Comparison of ENCODE assay signal across 1 cellular context in genomic region chr17:49414622-49415350, GRCh38.
TF ChIP-seq lines count a peak whose summit lies in the region.

TSS of gene PHB1 (minus strand) at chr17:49414882. CDS start at chr17:49413264, 1,618 bp downstream.

TF ChIP-seq in GM12878, 131 proteins besides CTCF, POLR2A, EP300 and RAD21 (continued from another document and continues in another):
- TF ChIP-seq PML (IDR thresholded peaks at IDR 0.05; ENCODE audit: low read length), result peak; percentile 79; the same call in 1 of the 2 replicates
- TF ChIP-seq JUND (IDR thresholded peaks at IDR 0.05; ENCODE audit: low read depth, low read length), result no peak
- no peak for TF ChIP-seq RAD51 (IDR thresholded peaks at IDR 0.05)
- no peak for TF ChIP-seq WRNIP1 (IDR thresholded peaks at IDR 0.05; ENCODE audit: borderline replicate concordance, low read depth, low read length)
- TF ChIP-seq ZNF207 (IDR thresholded peaks at IDR 0.05; ENCODE audit: borderline replicate concordance), result no peak
- TF ChIP-seq RFX5 (IDR thresholded peaks at IDR 0.05; ENCODE audit: low read depth, low read length), result no peak
- no peak; the same call in 1 of the 2 replicates for TF ChIP-seq USF2 (IDR thresholded peaks at IDR 0.05; ENCODE audit: borderline replicate concordance, low read depth, low read length)
- TF ChIP-seq TBL1XR1 (IDR thresholded peaks at IDR 0.05; ENCODE audit: low read depth, low read length), result no peak
- TF ChIP-seq JUNB (IDR thresholded peaks at IDR 0.05), result no peak
- no peak for TF ChIP-seq ZNF24 (IDR thresholded peaks at IDR 0.05)
- TF ChIP-seq HCFC1 (IDR thresholded peaks at IDR 0.05; ENCODE audit: low read length), result peak; percentile 100
- peak; percentile 87 for TF ChIP-seq SREBF1 (IDR thresholded peaks at IDR 0.05; ENCODE audit: low read length)
- no peak for TF ChIP-seq BCLAF1 (IDR thresholded peaks at IDR 0.05)
- TF ChIP-seq ZBTB33 (IDR thresholded peaks at IDR 0.05), result no peak
- 0 out of 2 replicates have a peak, but pooled peaks have one; percentile 20 for TF ChIP-seq MEF2A (IDR thresholded peaks at IDR 0.05; ENCODE audit: insufficient read depth, low read depth, low read length)
- TF ChIP-seq ELK1 (IDR thresholded peaks at IDR 0.05; ENCODE audit: low read depth, low read length), result peak; percentile 49
- peak; percentile 87 for TF ChIP-seq SIN3A (IDR thresholded peaks at IDR 0.05; ENCODE audit: low read depth, low read length)
- TF ChIP-seq TCF7 (IDR thresholded peaks at IDR 0.05; ENCODE audit: borderline replicate concordance), result no peak
- no peak; the same call in 1 of the 2 replicates for TF ChIP-seq EED (IDR thresholded peaks at IDR 0.05; ENCODE audit: low read depth)
- no peak for TF ChIP-seq HDAC2 (IDR thresholded peaks at IDR 0.05)
- 0 out of 2 replicates have a peak, but pooled peaks have one; percentile 30 for TF ChIP-seq TAF1 (IDR thresholded peaks at IDR 0.05; ENCODE audit: borderline replicate concordance, low read depth, low read length)
- TF ChIP-seq KAT2A (conservative IDR thresholded peaks at IDR 0.05; ENCODE audit: control insufficient read depth, low read depth, low read length), result no peak
- TF ChIP-seq ZBTB11 (CRISPR knock-in tag; IDR thresholded peaks at IDR 0.05), result no peak
- no peak for TF ChIP-seq STAT3 (IDR thresholded peaks at IDR 0.05; ENCODE audit: low read depth, low read length)
- TF ChIP-seq BCL3 (IDR thresholded peaks at IDR 0.05; ENCODE audit: borderline replicate concordance, insufficient read depth, low read depth, low read length, poor library complexity, severe bottlenecking), result no peak
- no peak for TF ChIP-seq SKIL (IDR thresholded peaks at IDR 0.05; ENCODE audit: low read depth, poor library complexity, severe bottlenecking)
- TF ChIP-seq NR2C1 (IDR thresholded peaks at IDR 0.05), result peak; percentile 87
- TF ChIP-seq GABPA (IDR thresholded peaks at IDR 0.05; ENCODE audit: low read depth), result peak; percentile 65; the same call in 1 of the 2 replicates
- TF ChIP-seq FOXM1 (IDR thresholded peaks at IDR 0.05; ENCODE audit: low read depth, low read length), result no peak
- TF ChIP-seq SMAD1 (IDR thresholded peaks at IDR 0.05; ENCODE audit: low read depth, partially characterized antibody), result no peak
- TF ChIP-seq SMAD5 (IDR thresholded peaks at IDR 0.05; ENCODE audit: low read depth), result peak; percentile 46; the same call in 1 of the 2 replicates
- TF ChIP-seq MYB (IDR thresholded peaks at IDR 0.05; ENCODE audit: borderline replicate concordance, low read depth, low read length), result no peak
- TF ChIP-seq EZH2 (IDR thresholded peaks at IDR 0.05; ENCODE audit: borderline replicate concordance, control insufficient read depth, low read depth, low read length), result no peak
- TF ChIP-seq KDM1A (IDR thresholded peaks at IDR 0.05; ENCODE audit: borderline replicate concordance), result no peak
- TF ChIP-seq RCOR1 (conservative IDR thresholded peaks at IDR 0.05; ENCODE audit: low read depth, low read length), result no peak
- TF ChIP-seq MTA2 (IDR thresholded peaks at IDR 0.05; ENCODE audit: low read depth), result no peak
- no peak for TF ChIP-seq ZSCAN29 (IDR thresholded peaks at IDR 0.05)
- TF ChIP-seq SP1 (IDR thresholded peaks at IDR 0.05; ENCODE audit: low read depth, low read length), result peak; percentile 86
- TF ChIP-seq CBX5 (IDR thresholded peaks at IDR 0.05; ENCODE audit: low read depth), result no peak
- no peak for TF ChIP-seq IRF4 (IDR thresholded peaks at IDR 0.05; ENCODE audit: low read depth, low read length)
- TF ChIP-seq ZNF274 (IDR thresholded peaks at IDR 0.05; ENCODE audit: insufficient read depth, insufficient read length), result no peak
- no peak for TF ChIP-seq SUPT20H (IDR thresholded peaks at IDR 0.05; ENCODE audit: borderline replicate concordance, control insufficient read depth, low read depth, low read length)
- TF ChIP-seq BHLHE40 (IDR thresholded peaks at IDR 0.05; ENCODE audit: borderline replicate concordance in 1 of 2, low read depth in 2 of 2, low read length in 1 of 2), result peak; percentile 99
- TF ChIP-seq CHD4 (IDR thresholded peaks at IDR 0.05), result no peak
- no peak for TF ChIP-seq YBX1 (IDR thresholded peaks at IDR 0.05)
- TF ChIP-seq ATF3 (IDR thresholded peaks at IDR 0.05; ENCODE audit: borderline replicate concordance, extremely low read depth, low read depth, low read length), result peak; percentile 43; the same call in 1 of the 2 replicates
- TF ChIP-seq TCF3 (IDR thresholded peaks at IDR 0.05; ENCODE audit: borderline replicate concordance, insufficient read depth, low read depth, low read length), result no peak
- TF ChIP-seq KLF5 (IDR thresholded peaks at IDR 0.05; ENCODE audit: partially characterized antibody), result no peak
- TF ChIP-seq NKRF (conservative IDR thresholded peaks at IDR 0.05), result peak; percentile 81
- TF ChIP-seq ZZZ3 (IDR thresholded peaks at IDR 0.05; ENCODE audit: control insufficient read depth, insufficient read length, low read depth), result no peak
- TF ChIP-seq ATF2 (IDR thresholded peaks at IDR 0.05; ENCODE audit: low read length), result no peak
